ENCODE assay signal across 14 cellular contexts in genomic region chr1:84224905-84225304, GRCh38.
DNase-seq lines count a peak whose midpoint lies in the region; ATAC-seq and TF ChIP-seq lines count a peak whose summit lies in the region.
"Had no signal": no experiment of that assay in that cellular context is flagged by ENCODE, and none has a peak within 500 bp of the region (broad histone marks: within the 10 kb centered on the region; RNA-seq: fewer than 3 reads in every experiment).

No MANE protein-coding gene starts in this region.

- no peaks in the 10 kb centered on the region for H3K4me1 ChIP-seq in CD8-positive, alpha-beta T cell (ENCODE audit: insufficient read depth, low read length)
- H3K4me1 ChIP-seq in Panc1 (ENCODE audit: control insufficient read depth, insufficient read depth, low read length) = no peaks in the 10 kb centered on the region
- no peaks in the 10 kb centered on the region for H3K4me1 ChIP-seq in naive thymus-derived CD4-positive, alpha-beta T cell (ENCODE audit: control insufficient read depth in 2 of 2, insufficient read depth in 2 of 2, low read length in 2 of 2)
- H3K4me1 ChIP-seq: BLaER1 treated with 17β-estradiol and CSF1 and Interleukin-3, amounts not matched to agents 10 nM and 100 nM; Caco-2 had no signal

- H3K9me3 ChIP-seq in CD8-positive, alpha-beta T cell (ENCODE audit: low read length) = peaks cover 4% of the 10 kb centered on the region
- peaks cover 17% of the 10 kb centered on the region; the same call in 1 of the 2 replicates for H3K9me3 ChIP-seq in Panc1 (ENCODE audit: control insufficient read depth, insufficient read depth, low read depth, low read length)
- peaks cover 0 to 12% (median 0%) of the 10 kb centered on the region in 3 experiments for H3K9me3 ChIP-seq in naive thymus-derived CD4-positive, alpha-beta T cell (ENCODE audit: control insufficient read depth in 2 of 3, low read length in 3 of 3)
- H3K9me3 ChIP-seq: Caco-2 had no signal

- H3K36me3 ChIP-seq in CD8-positive, alpha-beta T cell (ENCODE audit: insufficient read depth, low read length) = no peaks in the 10 kb centered on the region
- H3K36me3 ChIP-seq in Panc1 (ENCODE audit: control insufficient read depth, insufficient read depth, low read length) = no peaks in the 10 kb centered on the region
- peaks cover 0 to 33% (median 0%) of the 10 kb centered on the region in 3 experiments for H3K36me3 ChIP-seq in naive thymus-derived CD4-positive, alpha-beta T cell (ENCODE audit: control insufficient read depth in 2 of 3, insufficient read depth in 3 of 3, low read length in 3 of 3)

- H3K4me1 Mint-ChIP-seq in CD8-positive, alpha-beta T cell (ENCODE audit: low read depth) = peaks cover 39% of the 10 kb centered on the region
- H3K4me1 Mint-ChIP-seq in naive thymus-derived CD4-positive, alpha-beta T cell = peaks cover 7 to 58% (median 42%) of the 10 kb centered on the region in 7 donors
- H3K4me1 Mint-ChIP-seq: GM23338 had no signal

- H3K27ac ChIP-seq in CD8-positive, alpha-beta T cell (ENCODE audit: low read depth, low read length) = no peak overlapping the region
- H3K27ac ChIP-seq in Panc1 (ENCODE audit: low read length) = no peak overlapping the region
- H3K27ac ChIP-seq in naive thymus-derived CD4-positive, alpha-beta T cell (ENCODE audit: low read depth, low read length) = no peak overlapping the region
- H3K27ac ChIP-seq in coronary artery = no peak overlapping the region

- peaks cover 80% of the 10 kb centered on the region for H3K36me3 Mint-ChIP-seq in CD8-positive, alpha-beta T cell
- peaks cover 36 to 80% (median 74%) of the 10 kb centered on the region in 5 donors for H3K36me3 Mint-ChIP-seq in naive thymus-derived CD4-positive, alpha-beta T cell

- CTCF ChIA-PET in CD8-positive, alpha-beta T cell (lab: Charles Lee) = no interaction called here
- CTCF ChIA-PET in Panc1 (lab: Charles Lee) = no interaction called here
- CTCF ChIA-PET in naive thymus-derived CD4-positive, alpha-beta T cell (lab: Charles Lee) = no interaction called here

- intact Hi-C loops in CD8-positive, alpha-beta T cell (cut with DNase I, micrococcal nuclease) = no loop called here
- intact Hi-C loops in Panc1 (cut with micrococcal nuclease; ENCODE audit: unreplicated experiment) = no loop called here
- intact Hi-C loops in naive thymus-derived CD4-positive, alpha-beta T cell (cut with micrococcal nuclease) = no loop called here

- no TSS peak for BruUV-seq in Panc1 (replicated peaks; lab: Mats Ljungman, UMichigan)

- no peak overlapping the region for H3K4me3 ChIP-seq in CD8-positive, alpha-beta T cell (ENCODE audit: low read depth, low read length)
- H3K4me3 ChIP-seq in Panc1 (ENCODE audit: low read depth in 2 of 2, low read length in 2 of 2) (no peak overlapping the region), coronary artery (no peak overlapping the region)
- no peak overlapping the region for H3K4me3 ChIP-seq in naive thymus-derived CD4-positive, alpha-beta T cell (ENCODE audit: low read length)
- H3K4me3 ChIP-seq: BLaER1 treated with 17β-estradiol and CSF1 and Interleukin-3, amounts not matched to agents 10 nM and 100 nM; GM23338 had no signal

- peaks cover 18% of the 10 kb centered on the region for H3K9me3 Mint-ChIP-seq in CD8-positive, alpha-beta T cell
- peaks cover 5 to 57% (median 24%) of the 10 kb centered on the region in 11 donors for H3K9me3 Mint-ChIP-seq in naive thymus-derived CD4-positive, alpha-beta T cell

- POLR2A ChIA-PET in CD8-positive, alpha-beta T cell (lab: Charles Lee) = no interaction called here
- POLR2A ChIA-PET in Panc1 (lab: Charles Lee) = no interaction called here
- POLR2A ChIA-PET in naive thymus-derived CD4-positive, alpha-beta T cell (lab: Charles Lee) = no interaction called here

- H3K27me3 ChIP-seq in CD8-positive, alpha-beta T cell (ENCODE audit: insufficient read depth, low read length) = no peaks in the 10 kb centered on the region
- no peaks in the 10 kb centered on the region for H3K27me3 ChIP-seq in Panc1 (ENCODE audit: control insufficient read depth, insufficient read depth, low read length)
- no peaks in the 10 kb centered on the region for H3K27me3 ChIP-seq in naive thymus-derived CD4-positive, alpha-beta T cell (ENCODE audit: control insufficient read depth in 2 of 2, insufficient read depth in 2 of 2, low read length in 2 of 2)
- H3K27me3 ChIP-seq: BLaER1 treated with 17β-estradiol and CSF1 and Interleukin-3, amounts not matched to agents 10 nM and 100 nM had no signal

- in situ Hi-C loops in Panc1 (cut with HindIII; ENCODE audit: low pct_unique_long_range_greater_than_20kb, low sequenced_read_pairs) = no loop called here

- no peaks in the 10 kb centered on the region for H3K27me3 Mint-ChIP-seq in CD8-positive, alpha-beta T cell (ENCODE audit: low read depth)
- no peaks in the 10 kb centered on the region for H3K27me3 Mint-ChIP-seq in naive thymus-derived CD4-positive, alpha-beta T cell
- H3K27me3 Mint-ChIP-seq: B cell; CD4-positive, CD25-positive, alpha-beta regulatory T cell had no signal

- TF ChIP-seq CTCF in CD8-positive, alpha-beta T cell (IDR thresholded peaks at IDR 0.05) = no peak
- TF ChIP-seq CTCF in Panc1 (IDR thresholded peaks at IDR 0.05) (no peak), coronary artery (IDR thresholded peaks at IDR 0.05) (no peak)

- no peak for ATAC-seq in CD8-positive, alpha-beta T cell
- ATAC-seq in Panc1 (peak; percentile 38; the same call in 1 of the 2 replicates), GM21447 (IDR thresholded peaks at IDR 0.05; ENCODE audit: unreplicated experiment) (no peak), HG02885 (IDR thresholded peaks at IDR 0.05; ENCODE audit: poor library complexity, unreplicated experiment) (no peak)
- peak; percentile 32 for ATAC-seq in naive thymus-derived CD4-positive, alpha-beta T cell

- no peak for DNase-seq in CD8-positive, alpha-beta T cell
- DNase-seq in Panc1 (ENCODE audit: low read depth, low spot score) (no peak), coronary artery (ENCODE audit: low spot score) (no peak)
- no peak for DNase-seq in naive thymus-derived CD4-positive, alpha-beta T cell
- DNase-seq: Caco-2; CD4-positive, CD25-positive, alpha-beta regulatory T cell; HCEC 1CT; HFFc6; IMR-90 had no signal

- no peak overlapping the region for H3K4me3 Mint-ChIP-seq in CD8-positive, alpha-beta T cell
- H3K4me3 Mint-ChIP-seq in naive thymus-derived CD4-positive, alpha-beta T cell = no peak overlapping the region
- H3K4me3 Mint-ChIP-seq: B cell, GM23338, HFFc6 had no signal

- H3K27ac Mint-ChIP-seq in CD8-positive, alpha-beta T cell = peak overlapping the region; percentile 41
- peak overlapping the region in 1 of 9 donors; percentile 43 for H3K27ac Mint-ChIP-seq in naive thymus-derived CD4-positive, alpha-beta T cell
- H3K27ac Mint-ChIP-seq: B cell, GM23338, HFFc6 had no signal

Comparison
In these comparisons a context has a peak if more than half of its experiments do, and no peak if none do; other contexts are left out.
1. ATAC-seq: peak in Panc1 (single experiment) and naive thymus-derived CD4-positive, alpha-beta T cell (single experiment); none in CD8-positive, alpha-beta T cell (single experiment), GM21447 (single experiment) and HG02885 (single experiment).